ENCODE assay signal across 1 cellular context in genomic region chr4:151730003-151730559, GRCh38.
TF ChIP-seq lines count a peak whose summit lies in the region.

No MANE protein-coding gene starts in this region.

TF ChIP-seq in HEK293, 187 proteins besides CTCF, POLR2A, EP300 and RAD21 (continued from another document):
- TF ChIP-seq REST (tag by site-specific recombination; IDR thresholded peaks at IDR 0.05) (no peak), ZNF302 (tag by site-specific recombination; IDR thresholded peaks at IDR 0.05; ENCODE audit: low read depth) (no peak), ZNF221 (tag by site-specific recombination; IDR thresholded peaks at IDR 0.05; ENCODE audit: borderline replicate concordance) (no peak), PATZ1 (tag by site-specific recombination; IDR thresholded peaks at IDR 0.05) (no peak), ZEB2 (tag by site-specific recombination; IDR thresholded peaks at IDR 0.05) (0 out of 2 replicates have a peak, but pooled peaks have one; percentile 28), MYNN (tag by site-specific recombination; IDR thresholded peaks at IDR 0.05; ENCODE audit: borderline replicate concordance) (no peak), FEZF1 (tag by site-specific recombination; IDR thresholded peaks at IDR 0.05) (no peak), SALL2 (tag by site-specific recombination; IDR thresholded peaks at IDR 0.05; ENCODE audit: borderline replicate concordance) (no peak), ZNF561 (tag by site-specific recombination; IDR thresholded peaks at IDR 0.05; ENCODE audit: borderline replicate concordance) (peak; percentile 58; the same call in 1 of the 2 replicates), ATF2 (tag by site-specific recombination; IDR thresholded peaks at IDR 0.05; ENCODE audit: low read depth) (no peak)
- TF ChIP-seq, protein P1, sequence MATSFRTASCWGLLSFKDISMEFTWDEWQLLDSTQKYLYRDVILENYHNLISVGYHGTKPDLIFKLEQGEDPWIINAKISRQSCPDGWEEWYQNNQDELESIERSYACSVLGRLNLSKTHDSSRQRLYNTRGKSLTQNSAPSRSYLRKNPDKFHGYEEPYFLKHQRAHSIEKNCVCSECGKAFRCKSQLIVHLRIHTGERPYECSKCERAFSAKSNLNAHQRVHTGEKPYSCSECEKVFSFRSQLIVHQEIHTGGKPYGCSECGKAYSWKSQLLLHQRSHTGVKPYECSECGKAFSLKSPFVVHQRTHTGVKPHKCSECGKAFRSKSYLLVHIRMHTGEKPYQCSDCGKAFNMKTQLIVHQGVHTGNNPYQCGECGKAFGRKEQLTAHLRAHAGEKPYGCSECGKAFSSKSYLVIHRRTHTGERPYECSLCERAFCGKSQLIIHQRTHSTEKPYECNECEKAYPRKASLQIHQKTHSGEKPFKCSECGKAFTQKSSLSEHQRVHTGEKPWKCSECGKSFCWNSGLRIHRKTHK (tag by site-specific recombination; IDR thresholded peaks at IDR 0.05) = no peak
- TF ChIP-seq, protein P2, sequence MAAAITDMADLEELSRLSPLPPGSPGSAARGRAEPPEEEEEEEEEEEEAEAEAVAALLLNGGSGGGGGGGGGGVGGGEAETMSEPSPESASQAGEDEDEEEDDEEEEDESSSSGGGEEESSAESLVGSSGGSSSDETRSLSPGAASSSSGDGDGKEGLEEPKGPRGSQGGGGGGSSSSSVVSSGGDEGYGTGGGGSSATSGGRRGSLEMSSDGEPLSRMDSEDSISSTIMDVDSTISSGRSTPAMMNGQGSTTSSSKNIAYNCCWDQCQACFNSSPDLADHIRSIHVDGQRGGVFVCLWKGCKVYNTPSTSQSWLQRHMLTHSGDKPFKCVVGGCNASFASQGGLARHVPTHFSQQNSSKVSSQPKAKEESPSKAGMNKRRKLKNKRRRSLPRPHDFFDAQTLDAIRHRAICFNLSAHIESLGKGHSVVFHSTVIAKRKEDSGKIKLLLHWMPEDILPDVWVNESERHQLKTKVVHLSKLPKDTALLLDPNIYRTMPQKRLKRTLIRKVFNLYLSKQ (tag by site-specific recombination; IDR thresholded peaks at IDR 0.05; ENCODE audit: borderline replicate concordance) = no peak
- TF ChIP-seq, protein P3, sequence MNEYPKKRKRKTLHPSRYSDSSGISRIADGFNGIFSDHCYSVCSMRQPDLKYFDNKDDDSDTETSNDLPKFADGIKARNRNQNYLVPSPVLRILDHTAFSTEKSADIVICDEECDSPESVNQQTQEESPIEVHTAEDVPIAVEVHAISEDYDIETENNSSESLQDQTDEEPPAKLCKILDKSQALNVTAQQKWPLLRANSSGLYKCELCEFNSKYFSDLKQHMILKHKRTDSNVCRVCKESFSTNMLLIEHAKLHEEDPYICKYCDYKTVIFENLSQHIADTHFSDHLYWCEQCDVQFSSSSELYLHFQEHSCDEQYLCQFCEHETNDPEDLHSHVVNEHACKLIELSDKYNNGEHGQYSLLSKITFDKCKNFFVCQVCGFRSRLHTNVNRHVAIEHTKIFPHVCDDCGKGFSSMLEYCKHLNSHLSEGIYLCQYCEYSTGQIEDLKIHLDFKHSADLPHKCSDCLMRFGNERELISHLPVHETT (tag by site-specific recombination; IDR thresholded peaks at IDR 0.05) = no peak
TF ChIP-seq in HEK293: peak in this region for 21.
